8 cellular contexts compared by ENCODE assay signal in the genomic region with DNA sequence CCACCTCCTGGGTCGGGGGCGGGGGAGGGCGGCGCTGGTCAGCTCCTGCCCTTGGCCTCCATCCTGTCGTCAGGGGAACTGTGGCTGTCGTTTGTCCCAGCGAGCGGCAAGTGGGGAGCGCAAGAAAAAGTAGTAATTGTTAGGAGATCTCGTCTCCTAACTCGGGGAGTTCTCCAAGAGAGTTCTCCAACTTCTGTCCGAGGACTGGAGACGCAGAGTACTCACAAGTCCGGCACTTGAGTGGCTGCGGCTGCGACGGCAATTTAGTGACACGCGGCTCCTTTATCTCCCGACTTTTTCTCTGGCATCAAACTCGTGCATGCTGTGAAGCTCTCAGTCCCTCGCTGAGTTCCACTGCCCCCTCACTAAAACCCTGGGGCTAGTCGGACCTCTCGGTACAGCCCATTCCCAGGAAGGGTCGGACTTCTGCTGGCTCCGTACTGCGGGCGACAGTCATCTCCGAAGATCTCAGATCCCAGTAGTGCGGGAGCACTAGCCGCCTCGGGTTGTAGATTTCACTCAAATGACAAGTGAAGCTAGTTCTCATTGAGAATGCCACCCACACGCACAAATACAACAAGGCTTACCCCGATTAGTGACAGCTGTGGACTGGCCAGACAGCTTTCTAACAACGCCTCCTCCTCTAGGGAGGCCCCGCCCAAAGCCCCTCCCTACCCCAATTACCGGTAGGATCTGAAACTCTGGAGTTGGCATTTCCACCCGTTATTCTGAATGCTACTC. TPM values are rescaled to one million over a fixed set of nuclear protein-coding genes. Genes with fewer than 3 reads are reported as not detected.
DNase-seq lines count a peak whose midpoint lies in the region; ATAC-seq and TF ChIP-seq lines count a peak whose summit lies in the region.

PGR (minus strand) TSS at position 611 of the 741 bp plus-strand sequence. CDS start 743 bp downstream, outside the sequence.

- TF ChIP-seq CTCF in foreskin keratinocyte (conservative IDR thresholded peaks at IDR 0.05) (no peak), neural progenitor cell (IDR thresholded peaks at IDR 0.05) (no peak)

- H2AFZ ChIP-seq in neural progenitor cell (replicated peaks) = peak within 1 kb of the TSS; percentile 99

- peak within 1 kb of the TSS; percentile 87 for H3K4me3 Mint-ChIP-seq in neural progenitor cell

- no peaks in the 10 kb centered on the region for H3K9me3 ChIP-seq in neural progenitor cell (ENCODE audit: low read depth)

- no peaks in the 10 kb centered on the region for H3K36me3 Mint-ChIP-seq in neural progenitor cell

- peak within 1 kb of the TSS; percentile 73 for H3K4me2 ChIP-seq in neural progenitor cell

- H3K4me1 ChIP-seq in foreskin keratinocyte (no peaks in the 10 kb centered on the region), neural progenitor cell (no peaks in the 10 kb centered on the region)

- H3K27me3 ChIP-seq in foreskin keratinocyte (peaks cover 83% of the 10 kb centered on the region), neural progenitor cell (peaks cover 92% of the 10 kb centered on the region)

- H3K9ac ChIP-seq in neural progenitor cell = no peak within 1 kb of the TSS

- H3K4me1 Mint-ChIP-seq in neural progenitor cell = peaks cover 10% of the 10 kb centered on the region

- H3K27ac ChIP-seq in foreskin keratinocyte (no peak within 1 kb of the TSS), neural progenitor cell (no peak within 1 kb of the TSS)

- H3K4me3 ChIP-seq in neural progenitor cell = peak within 1 kb of the TSS; percentile 49

- peaks cover 52% of the 10 kb centered on the region for H3K27me3 Mint-ChIP-seq in neural progenitor cell (ENCODE audit: insufficient read depth, low read depth)

- no peaks in the 10 kb centered on the region for H3K79me2 ChIP-seq in neural progenitor cell (ENCODE audit: low read depth)

- peaks cover 20% of the 10 kb centered on the region for H4K20me1 ChIP-seq in neural progenitor cell (ENCODE audit: low read depth)

- H3F3A ChIP-seq in neural progenitor cell (ENCODE audit: low read depth) = no peaks in the 10 kb centered on the region

- no peak within 1 kb of the TSS for H3K27ac Mint-ChIP-seq in neural progenitor cell

- in situ Hi-C loops in G401 (cut with HindIII; ENCODE audit: low sequenced_read_pairs) = no loop called here

- no peaks in the 10 kb centered on the region for H3K36me3 ChIP-seq in neural progenitor cell

- DNase-seq in AG20443 (ENCODE audit: low spot score) (peak; percentile 14), NCI-H1417 treated with DMSO at 0.1 percent for 48 hours (lab: John Stamatoyannopoulos, UW) (peak; percentile 12), foreskin keratinocyte (no peak), neural progenitor cell (ENCODE audit: low spot score) (peak; percentile 70), G401 (ENCODE audit: low spot score) (no peak), T-helper 2 cell (no peak), NCI-H510A (lab: John Stamatoyannopoulos, UW) (no peak)
- DNase-seq in activated effector memory CD4-positive, alpha-beta T cell treated with Interleukin-2 at 50 U/mL for 16 hours = no peak

- H3K9me3 Mint-ChIP-seq in neural progenitor cell = no peaks in the 10 kb centered on the region

- peak; percentile 8 for ATAC-seq in foreskin keratinocyte

RNA-seq across cellular contexts. Expression of gene PGR, which starts in this region (rescaled TPM):
- total RNA-seq in foreskin keratinocyte = 0.04 and 0.27 TPM in 2 replicates
- under 0.01 and 0.03 TPM in 2 replicates for polyA plus RNA-seq in foreskin keratinocyte
- total RNA-seq in neural progenitor cell (ENCODE audit: low replicate concordance) = 0.07 and 0.40 TPM in 2 replicates
- total RNA-seq in G401 (2014; rRNA removed; shearing (Covaris generic)) = not detected in 2 replicates

Comparison
In these comparisons a context has a peak if more than half of its experiments do, and no peak if none do; other contexts are left out.
1. Peak in ATAC-seq in foreskin keratinocyte; RNA of the gene not detected or under 1 TPM.
2. Peak in DNase-seq, H3K4me3 ChIP-seq and H3K4me2 ChIP-seq in neural progenitor cell; RNA of the gene not detected or under 1 TPM.
3. DNase-seq: peak in AG20443 (single experiment) and NCI-H1417 treated with DMSO at 0.1 percent for 48 hours (single experiment); none in foreskin keratinocyte (0 of 2), G401 (single experiment), T-helper 2 cell (0 of 5), activated effector memory CD4-positive, alpha-beta T cell treated with Interleukin-2 at 50 U/mL for 16 hours (single experiment) and NCI-H510A (single experiment).